In the genomic region with DNA sequence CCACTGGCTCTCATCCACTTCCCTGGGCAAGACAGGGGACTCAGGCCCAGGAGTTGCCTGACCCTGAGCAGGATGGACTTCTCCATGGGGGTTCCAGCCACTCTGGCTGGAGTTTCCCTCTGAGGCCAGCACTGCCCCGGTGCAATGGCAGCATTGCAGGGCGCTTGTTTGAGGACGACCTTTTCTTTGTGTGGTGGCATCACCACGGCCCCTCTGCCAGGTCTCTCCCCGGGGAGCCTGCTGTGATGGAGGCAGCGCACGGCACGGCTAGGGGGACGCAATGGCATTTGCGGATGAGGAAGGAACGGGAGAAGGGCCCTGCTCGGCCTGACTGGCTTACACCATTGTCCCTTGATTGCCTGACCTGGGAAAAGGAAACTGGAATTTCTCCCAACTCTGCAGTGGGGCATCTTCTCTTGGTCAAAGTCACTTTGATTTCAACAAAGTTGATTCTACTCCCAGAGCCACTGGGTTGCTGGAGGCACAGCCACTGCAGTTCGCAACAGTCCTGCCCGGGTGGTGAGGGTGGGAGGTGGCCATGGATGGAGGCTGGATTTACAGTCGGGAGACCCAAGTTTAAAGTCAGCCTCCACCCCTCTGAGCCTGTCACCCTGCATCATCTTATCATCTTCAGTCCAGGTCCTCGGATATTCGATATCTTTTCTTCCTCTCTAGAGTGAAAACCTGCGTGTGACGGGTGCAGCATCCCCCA, we compare ENCODE assay signal across 13 cellular contexts.
"Had no signal": no experiment of that assay in that cellular context is flagged by ENCODE, and none has a peak within 500 bp of the region (broad histone marks: within the 10 kb centered on the region; RNA-seq: fewer than 3 reads in every experiment).

No MANE protein-coding gene starts in this region.

- H3K27ac Mint-ChIP-seq: activated CD8-positive, alpha-beta memory T cell treated with anti-CD3 and anti-CD28 coated beads, Interleukin-2, amount 10 ng/mL, durations not matched to agents 7 days and 5 days; activated naive CD4-positive, alpha-beta T cell treated with anti-CD3 and anti-CD28 coated beads, Interleukin-2, amount 50 U/mL, for 72 hours; activated T-cell treated with anti-CD3 and anti-CD28 coated beads, Interleukin-2, amount 50 U/mL, for 24 hours; stimulated activated naive CD8-positive, alpha-beta T cell treated with anti-CD3 and anti-CD28 coated beads, Interleukin-15, Interleukin-2, amounts not matched to agents 100 ng/mL and 50 ng/mL, for 24 hours had no signal

- H3K36me3 ChIP-seq: prostate gland, sigmoid colon had no signal

- H3K4me3 ChIP-seq: dorsolateral prefrontal cortex, prostate gland, sigmoid colon had no signal

- H3K36me3 Mint-ChIP-seq: activated CD8-positive, alpha-beta memory T cell treated with anti-CD3 and anti-CD28 coated beads, Interleukin-2, amount 10 ng/mL, durations not matched to agents 7 days and 5 days; activated naive CD4-positive, alpha-beta T cell treated with anti-CD3 and anti-CD28 coated beads, Interleukin-2, amount 50 U/mL, for 72 hours had no signal

- H3K27ac ChIP-seq: dorsolateral prefrontal cortex, prostate gland, sigmoid colon had no signal

- H3K27me3 Mint-ChIP-seq: activated CD8-positive, alpha-beta memory T cell treated with anti-CD3 and anti-CD28 coated beads, Interleukin-2, amount 10 ng/mL, durations not matched to agents 7 days and 5 days had no signal

- H3K4me3 Mint-ChIP-seq: activated CD8-positive, alpha-beta memory T cell treated with anti-CD3 and anti-CD28 coated beads, Interleukin-2, amount 10 ng/mL, durations not matched to agents 7 days and 5 days; activated T-cell treated with anti-CD3 and anti-CD28 coated beads, Interleukin-2, amount 50 U/mL, for 24 hours; stimulated activated naive CD8-positive, alpha-beta T cell treated with anti-CD3 and anti-CD28 coated beads, Interleukin-15, Interleukin-2, amounts not matched to agents 100 ng/mL and 50 ng/mL, for 24 hours had no signal

- H3K27me3 ChIP-seq: sigmoid colon had no signal

- H3K4me1 ChIP-seq: prostate gland had no signal

- DNase-seq: activated CD4-positive, CD25-positive, alpha-beta regulatory T cell treated with anti-CD3 and anti-CD28 coated beads, Interleukin-2, amount 50 U/mL, for 72 hours; activated effector memory CD4-positive, alpha-beta T cell treated with Interleukin-2 at 50 U/mL for 16 hours; activated T-cell treated with anti-CD3 and anti-CD28 coated beads, Interleukin-2, amount 50 U/mL, for 24 hours; amygdala; cerebellar nuclear complex; dorsolateral prefrontal cortex; nucleus accumbens; sigmoid colon; stimulated activated CD4-positive, alpha-beta T cell treated with anti-CD3 and anti-CD28 coated beads, Interleukin-4, amount 100 ng/mL, for 24 hours had no signal

- H3K9me3 ChIP-seq: prostate gland, sigmoid colon had no signal

- H3K9me3 Mint-ChIP-seq: activated naive CD4-positive, alpha-beta T cell treated with anti-CD3 and anti-CD28 coated beads, Interleukin-2, amount 50 U/mL, for 72 hours; activated T-cell treated with anti-CD3 and anti-CD28 coated beads, Interleukin-2, amount 50 U/mL, for 24 hours; stimulated activated naive CD8-positive, alpha-beta T cell treated with anti-CD3 and anti-CD28 coated beads, Interleukin-15, Interleukin-2, amounts not matched to agents 100 ng/mL and 50 ng/mL, for 24 hours had no signal
